8 cellular contexts compared by ENCODE assay signal in the genomic region with DNA sequence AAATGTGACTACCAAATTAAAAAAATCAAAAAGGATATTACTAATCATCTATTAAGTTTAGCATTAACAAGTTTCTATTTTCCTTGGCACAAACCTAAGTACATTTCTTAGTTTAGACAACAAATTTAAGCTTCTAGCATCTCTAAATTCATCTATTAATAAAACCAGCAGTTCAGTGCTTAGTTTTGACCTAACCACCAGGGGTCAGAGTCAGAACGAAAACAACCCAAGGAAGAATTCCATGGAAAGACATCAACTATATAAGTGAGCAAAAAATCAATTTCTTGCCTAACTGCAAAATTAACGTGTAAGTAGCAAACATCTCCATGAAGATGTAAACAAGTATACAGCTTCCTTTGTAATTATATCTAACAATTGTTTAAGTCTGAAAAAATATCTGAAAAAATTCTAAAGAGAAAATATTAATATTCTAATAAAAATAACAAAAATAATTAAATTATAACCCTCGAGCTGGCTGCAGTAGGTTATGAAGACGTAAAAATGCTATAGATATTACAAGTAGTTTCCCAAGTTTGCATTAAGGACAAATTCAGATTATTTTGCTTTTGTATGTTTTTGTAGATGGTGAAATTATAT.
DNase-seq lines count a peak whose midpoint lies in the region; ATAC-seq and TF ChIP-seq lines count a peak whose summit lies in the region.

No MANE protein-coding gene starts in this region.

- H3K4me2 ChIP-seq in OCI-LY7 (ENCODE audit: low read length) = no peak overlapping the region

- H3K4me1 Mint-ChIP-seq in stimulated activated memory B cell treated with anti-CD40 and anti-IgM and Interleukin-4, amounts not matched to agents 10 μg/mL and 1 μg/mL and 100 μg/mL, for 72 hours = no peaks in the 10 kb centered on the region

- no TSS peak for BruUV-seq in OCI-LY7 (replicated peaks; lab: Mats Ljungman, UMichigan)

- TF ChIP-seq CTCF in OCI-LY7 (conservative IDR thresholded peaks at IDR 0.05; ENCODE audit: low read length) = peak; percentile 76

- H3K36me3 ChIP-seq in OCI-LY7 (ENCODE audit: insufficient read depth, low read length) = no peaks in the 10 kb centered on the region

- DNase-seq in ACHN (peak; percentile 64), H4 (ENCODE audit: low spot score) (peak; percentile 21), OCI-LY7 (ENCODE audit: low spot score) (peak; percentile 11), fibroblast of the conjunctiva (ENCODE audit: low read depth) (peak; percentile 12), OCI-M2 (lab: John Stamatoyannopoulos, UW; ENCODE audit: unreplicated experiment) (no peak), NCI-H2029 (lab: John Stamatoyannopoulos, UW) (no peak)

- no peaks in the 10 kb centered on the region for H3K4me1 ChIP-seq in OCI-LY7 (ENCODE audit: insufficient read depth, low read length, poor library complexity, severe bottlenecking)

- no peak overlapping the region for H3K27ac ChIP-seq in OCI-LY7 (ENCODE audit: low read depth, low read length, poor library complexity, severe bottlenecking)

- no peak overlapping the region for H3K4me3 Mint-ChIP-seq in stimulated activated memory B cell treated with anti-CD40 and anti-IgM and Interleukin-4, amounts not matched to agents 10 μg/mL and 1 μg/mL and 100 μg/mL, for 72 hours

- ATAC-seq in stimulated activated memory B cell treated with anti-CD40 and anti-IgM and Interleukin-4, amounts not matched to agents 10 μg/mL and 1 μg/mL and 100 μg/mL, for 72 hours = no peak
- ATAC-seq in HG02759 (IDR thresholded peaks at IDR 0.05; ENCODE audit: unreplicated experiment) = no peak

- H4K20me1 ChIP-seq in OCI-LY7 (ENCODE audit: insufficient read depth, low read length) = no peaks in the 10 kb centered on the region

- in situ Hi-C loops in ACHN (cut with HindIII; ENCODE audit: low pct_ligation_motif_present, low pct_unique_long_range_greater_than_20kb, low sequenced_read_pairs) = loop anchor here (25.0 kb wide), 1 partner anchor 139 kb away; no protein-coding TSS in a partner anchor

- no peak overlapping the region for H2AFZ ChIP-seq in OCI-LY7 (ENCODE audit: low read length)

- H3K79me2 ChIP-seq in OCI-LY7 (ENCODE audit: insufficient read depth, low read depth, low read length) = no peaks in the 10 kb centered on the region

- no peak overlapping the region for H3K4me3 ChIP-seq in OCI-LY7 (ENCODE audit: low read depth, low read length, poor library complexity, severe bottlenecking)

- H3K27ac Mint-ChIP-seq in stimulated activated memory B cell treated with anti-CD40 and anti-IgM and Interleukin-4, amounts not matched to agents 10 μg/mL and 1 μg/mL and 100 μg/mL, for 72 hours = no peak overlapping the region

- no peaks in the 10 kb centered on the region for H3K9me3 ChIP-seq in OCI-LY7 (ENCODE audit: low read length)

- POLR2A ChIA-PET in OCI-LY7 (lab: Charles Lee) = interaction anchor here (0.6 to 2.0 kb wide), 4 partner anchors 9 to 243 kb away, joined by 3 to 9 read pairs (median 3); no protein-coding TSS in a partner anchor

- H3K9me3 Mint-ChIP-seq in stimulated activated memory B cell treated with anti-CD40 and anti-IgM and Interleukin-4, amounts not matched to agents 10 μg/mL and 1 μg/mL and 100 μg/mL, for 72 hours = no peaks in the 10 kb centered on the region

- H3K9me2 ChIP-seq in OCI-LY7 (ENCODE audit: insufficient read depth, low read length) = no peaks in the 10 kb centered on the region

- peaks cover 13% of the 10 kb centered on the region for H3K27me3 Mint-ChIP-seq in stimulated activated memory B cell treated with anti-CD40 and anti-IgM and Interleukin-4, amounts not matched to agents 10 μg/mL and 1 μg/mL and 100 μg/mL, for 72 hours

- H3K36me3 Mint-ChIP-seq in stimulated activated memory B cell treated with anti-CD40 and anti-IgM and Interleukin-4, amounts not matched to agents 10 μg/mL and 1 μg/mL and 100 μg/mL, for 72 hours = no peaks in the 10 kb centered on the region

- CTCF ChIA-PET in OCI-LY7 (lab: Charles Lee; ENCODE audit: unreplicated experiment) = interaction anchor here (0.9 kb wide), 1 partner anchor 142 kb away, joined by 4 read pairs; no protein-coding TSS in a partner anchor

- intact Hi-C loops in OCI-LY7 (cut with micrococcal nuclease; ENCODE audit: unreplicated experiment) = loop anchor here (1.0 to 5.0 kb wide), 2 partner anchors 142 to 271 kb away; no protein-coding TSS in a partner anchor

Comparison
In these comparisons a context has a peak if more than half of its experiments do, and no peak if none do; other contexts are left out.
1. DNase-seq: peak in ACHN (single experiment), H4 (single experiment), OCI-LY7 (single experiment) and fibroblast of the conjunctiva (single experiment); none in OCI-M2 (single experiment) and NCI-H2029 (single experiment).